Comparison of ENCODE assay signal across 18 cellular contexts in genomic region chr1:175774921-175775320, GRCh38. TPM values are rescaled to one million over a fixed set of nuclear protein-coding genes. Genes with fewer than 3 reads are reported as not detected.
DNase-seq lines count a peak whose midpoint lies in the region; ATAC-seq, FAIRE-seq and TF ChIP-seq lines count a peak whose summit lies in the region.
"Had no signal": no experiment of that assay in that cellular context is flagged by ENCODE, and none has a peak within 500 bp of the region (broad histone marks: within the 10 kb centered on the region; RNA-seq: fewer than 3 reads in every experiment).

No MANE protein-coding gene starts in this region.

- no peak overlapping the region for H4K8ac ChIP-seq in mesenchymal stem cell (ENCODE audit: low read length)

- no peak overlapping the region for H3K4me2 ChIP-seq in HepG2 (ENCODE audit: low read depth, low read length)
- no peak overlapping the region for H3K4me2 ChIP-seq in mesenchymal stem cell (ENCODE audit: low read length, poor library complexity, severe bottlenecking)

- H3K4me1 ChIP-seq in HepG2 (ENCODE audit: insufficient read depth, low read length) (no peaks in the 10 kb centered on the region), right lobe of liver (no peaks in the 10 kb centered on the region), mesenchymal stem cell (ENCODE audit: control insufficient read depth, insufficient read depth, low read depth, low read length) (no peaks in the 10 kb centered on the region), prostate gland (replicated peaks) (no peaks in the 10 kb centered on the region)

- no peak for FAIRE-seq in HepG2 (lab: Jason Lieb, UNC)
- FAIRE-seq: H54 had no signal

- H3K4me3 ChIP-seq in HepG2 (replicated peaks in 1 of 3; ENCODE audit: insufficient read depth in 1 of 3, low read depth in 2 of 3, low read length in 3 of 3) = no peak overlapping the region
- no peak overlapping the region for H3K4me3 ChIP-seq in right lobe of liver
- H3K4me3 ChIP-seq in mesenchymal stem cell (ENCODE audit: insufficient read depth in 1 of 2, low read depth in 1 of 2, low read length in 2 of 2) = no peak overlapping the region
- no peak overlapping the region for H3K4me3 ChIP-seq in prostate gland

- no peak overlapping the region for H2BK12ac ChIP-seq in mesenchymal stem cell (ENCODE audit: low read length in 2 of 2)

- TF ChIP-seq EP300 in HepG2 (IDR thresholded peaks at IDR 0.05; ENCODE audit: low read depth in 2 of 2, low read length in 2 of 2) (no peak), HepG2 (CRISPR knock-in tag; IDR thresholded peaks at IDR 0.05; ENCODE audit: borderline replicate concordance) (no peak)

- H2BK5ac ChIP-seq in mesenchymal stem cell (ENCODE audit: low read depth, low read length, poor library complexity, severe bottlenecking) = no peak overlapping the region

- TF ChIP-seq POLR2A in HepG2 (IDR thresholded peaks at IDR 0.05; ENCODE audit: insufficient read depth in 1 of 2, low read depth in 2 of 2, low read length in 2 of 2) (no peak), right lobe of liver (IDR thresholded peaks at IDR 0.05) (no peak), prostate gland (IDR thresholded peaks at IDR 0.05) (no peak)

- no peaks in the 10 kb centered on the region for H3K36me3 ChIP-seq in HepG2 (replicated peaks in 1 of 2; ENCODE audit: control insufficient read depth in 1 of 2, insufficient read depth in 2 of 2, low read length in 2 of 2)
- H3K36me3 ChIP-seq in right lobe of liver = no peaks in the 10 kb centered on the region
- no peaks in the 10 kb centered on the region for H3K36me3 ChIP-seq in mesenchymal stem cell (ENCODE audit: control insufficient read depth in 1 of 2, insufficient read depth in 2 of 2, low read depth in 1 of 2, low read length in 2 of 2)
- H3K36me3 ChIP-seq in prostate gland = no peaks in the 10 kb centered on the region

- H4K91ac ChIP-seq in mesenchymal stem cell (ENCODE audit: low read length) = peak overlapping the region; percentile 39

- no peak for TF ChIP-seq RAD21 in HepG2 (CRISPR knock-in tag; IDR thresholded peaks at IDR 0.05)

- no peak overlapping the region for H3K27ac Mint-ChIP-seq in WTC11
- H3K27ac Mint-ChIP-seq: CD14-positive monocyte; CD8-positive, alpha-beta T cell had no signal

- WGBS in HepG2 (ENCODE audit: low lambda C conversion rate) = no CpG with 5 or more reads among the region's 3 CpGs
- no CpG with 5 or more reads among the region's 3 CpGs for whole genome bisulfite sequencing in right lobe of liver (ENCODE audit: insufficient coverage, low coverage, low lambda C conversion rate, missing lambda C conversion rate)
- WGBS in mesenchymal stem cell = 90% methylated on average over 3 of the region's 3 CpGs
- 77% methylated on average over 3 of the region's 3 CpGs for WGBS in prostate gland

- CTCF ChIA-PET in HepG2 (lab: Yijun Ruan, JAX; ENCODE audit: low intra/inter-chr PET ratio, low total read pairs) = no interaction called here
- CTCF ChIA-PET in WTC11 (lab: Charles Lee) = no interaction called here

- H3K4me1 Mint-ChIP-seq in WTC11 = no peaks in the 10 kb centered on the region
- H3K4me1 Mint-ChIP-seq: CD14-positive monocyte had no signal

- H3K9me3 ChIP-seq in HepG2 (ENCODE audit: low read length) (no peaks in the 10 kb centered on the region), right lobe of liver (no peaks in the 10 kb centered on the region), mesenchymal stem cell (ENCODE audit: control insufficient read depth, low read length) (no peaks in the 10 kb centered on the region), prostate gland (no peaks in the 10 kb centered on the region)

- H3K79me2 ChIP-seq in HepG2 (ENCODE audit: insufficient read depth, low read length) = no peaks in the 10 kb centered on the region

- no peak overlapping the region for H2BK15ac ChIP-seq in mesenchymal stem cell (ENCODE audit: low read depth, poor library complexity, severe bottlenecking)

- H3K18ac ChIP-seq in mesenchymal stem cell (ENCODE audit: low read depth in 1 of 2, low read length in 2 of 2) = no peak overlapping the region

- H4K20me1 ChIP-seq in HepG2 (ENCODE audit: insufficient read depth, low read length) = no peaks in the 10 kb centered on the region

- peak overlapping the region in 1 of 2 experiments; percentile 76 for H3K14ac ChIP-seq in mesenchymal stem cell (ENCODE audit: low read length in 2 of 2)

- intact Hi-C loops in HepG2 (cut with micrococcal nuclease; ENCODE audit: unreplicated experiment) = no loop called here
- intact Hi-C loops in right lobe of liver (cut with DNase I) = no loop called here
- intact Hi-C loops in prostate gland (cut with DNase I) = no loop called here
- intact Hi-C loops in Right ventricle myocardium inferior (cut with DNase I) = no loop called here

- H3K9ac ChIP-seq in HepG2 (ENCODE audit: insufficient read depth, low read depth, low read length) (no peak overlapping the region), mesenchymal stem cell (ENCODE audit: low read length) (no peak overlapping the region)

- no peaks in the 10 kb centered on the region for H3K36me3 Mint-ChIP-seq in WTC11
- H3K36me3 Mint-ChIP-seq: CD14-positive monocyte; CD8-positive, alpha-beta T cell had no signal

- H3K27me3 ChIP-seq in HepG2 (ENCODE audit: control insufficient read depth in 1 of 2, insufficient read depth in 2 of 2, low read length in 2 of 2) (no peaks in the 10 kb centered on the region), right lobe of liver (no peaks in the 10 kb centered on the region), mesenchymal stem cell (ENCODE audit: control insufficient read depth in 1 of 2, insufficient read depth in 1 of 2, low read length in 2 of 2) (no peaks in the 10 kb centered on the region), prostate gland (replicated peaks; ENCODE audit: insufficient read depth) (no peaks in the 10 kb centered on the region)

- POLR2A ChIA-PET in HepG2 (lab: Yijun Ruan, JAX) = no interaction called here
- POLR2A ChIA-PET in WTC11 (lab: Charles Lee) = no interaction called here

- in situ Hi-C loops in HepG2 (cut with HindIII; ENCODE audit: extremely low pct_ligation_motif_present, low pct_unique_long_range_greater_than_20kb) = no loop called here

- H3K27ac ChIP-seq in HepG2 (ENCODE audit: extremely low read length, insufficient read depth, low read length) (no peak overlapping the region), right lobe of liver (no peak overlapping the region), mesenchymal stem cell (ENCODE audit: low read length, poor library complexity, severe bottlenecking) (no peak overlapping the region), prostate gland (no peak overlapping the region)
- H3K27ac ChIP-seq: 22Rv1 had no signal

- no TSS peak for BruUV-seq in HepG2 (replicated peaks; lab: Mats Ljungman, UMichigan)

- no peaks in the 10 kb centered on the region for H3K9me3 Mint-ChIP-seq in WTC11
- H3K9me3 Mint-ChIP-seq: CD8-positive, alpha-beta T cell had no signal

- no peak overlapping the region for H3K4ac ChIP-seq in mesenchymal stem cell (ENCODE audit: low read depth in 1 of 2, low read length in 2 of 2)

- H3K79me1 ChIP-seq in mesenchymal stem cell (replicated peaks; ENCODE audit: low read length, poor library complexity, severe bottlenecking) = no peaks in the 10 kb centered on the region

- DNase-seq in HepG2 (ENCODE audit: low spot score) (no peak), right lobe of liver (no peak), WTC11 (ENCODE audit: low spot score) (peak; percentile 25), mesenchymal stem cell (no peak), prostate gland (ENCODE audit: low spot score) (no peak), Right ventricle myocardium inferior (ENCODE audit: missing footprints) (no peak), EL (no peak), SHP77 treated with DMSO at 0.1 percent for 48 hours (lab: John Stamatoyannopoulos, UW) (no peak)
- DNase-seq: CD8-positive, alpha-beta T cell; COR-L47; DND-41; GF-D8 had no signal

- TF ChIP-seq CTCF in HepG2 (CRISPR knock-in tag; IDR thresholded peaks at IDR 0.05) = no peak
- TF ChIP-seq CTCF in right lobe of liver (IDR thresholded peaks at IDR 0.05) = no peak
- TF ChIP-seq CTCF in WTC11 (IDR thresholded peaks at IDR 0.05) = no peak
- TF ChIP-seq CTCF in prostate gland (IDR thresholded peaks at IDR 0.05) = no peak

- ATAC-seq in HepG2 (peak; percentile 33; the same call in 1 of the 3 replicates), right lobe of liver (no peak), WTC11 (peak; percentile 53), Right ventricle myocardium inferior (no peak)
- ATAC-seq: CD8-positive, alpha-beta T cell had no signal

- H2AK5ac ChIP-seq in mesenchymal stem cell (ENCODE audit: low read length, severe bottlenecking) = no peak overlapping the region

- no peak overlapping the region for H2BK120ac ChIP-seq in mesenchymal stem cell (ENCODE audit: low read depth, low read length)

- peaks cover 16% of the 10 kb centered on the region for H3K27me3 Mint-ChIP-seq in WTC11 (ENCODE audit: low read depth)

- H2AFZ ChIP-seq in HepG2 (ENCODE audit: low read length) = no peak overlapping the region
- no peak overlapping the region for H2AFZ ChIP-seq in mesenchymal stem cell (ENCODE audit: low read depth, low read length)

- H3K4me3 Mint-ChIP-seq in WTC11 = no peak overlapping the region
- H3K4me3 Mint-ChIP-seq: CD14-positive monocyte; CD8-positive, alpha-beta T cell had no signal

- no peak overlapping the region for H3K23ac ChIP-seq in mesenchymal stem cell (ENCODE audit: low read length in 2 of 2)

RNA-seq across cellular contexts. Expression of gene TNR, which starts 31.5 kb away (rescaled TPM):
- not detected in 2 replicates for total RNA-seq in HepG2 (2016; rRNA removed; fragmentation: Illumina TruSeq; extraction: Trizol)
- total RNA-seq in HepG2 (2016; cell fraction: cytosol; rRNA removed; fragmentation: Illumina TruSeq; extraction: Trizol; ENCODE audit: low read depth) = not detected in 2 replicates
- not detected in 2 replicates for total RNA-seq in HepG2 (2016; cell fraction: insoluble cytoplasmic fraction; rRNA removed; fragmentation: Illumina TruSeq; extraction: Trizol)
- not detected in 2 replicates for total RNA-seq in HepG2 (2016; cell fraction: membrane; rRNA removed; fragmentation: Illumina TruSeq; extraction: Trizol)
- total RNA-seq in HepG2 (2016; cell fraction: nucleus; rRNA removed; fragmentation: Illumina TruSeq; extraction: Trizol) = not detected in 2 replicates
- not detected in 2 replicates for polyA plus RNA-seq in HepG2 (2011; rRNA removed)
- not detected in 2 replicates for polyA plus RNA-seq in HepG2 (2011; cell fraction: cytosol; rRNA removed)
- not detected in 2 replicates for polyA plus RNA-seq in HepG2 (2011; cell fraction: nucleus; rRNA removed)
- not detected in 2 replicates for polyA plus RNA-seq in HepG2 (2012)
- not detected in 2 replicates for polyA plus RNA-seq in HepG2 (2016; cell fraction: cytosol; fragmentation: Illumina TruSeq; extraction: Trizol; ENCODE audit: low read depth)
- not detected in 2 replicates for polyA plus RNA-seq in HepG2 (2016; cell fraction: insoluble cytoplasmic fraction; fragmentation: Illumina TruSeq; extraction: Trizol; ENCODE audit: low read depth)
- not detected in 2 replicates for polyA plus RNA-seq in HepG2 (2016; cell fraction: membrane; fragmentation: Illumina TruSeq; extraction: Trizol; ENCODE audit: low read depth)
- not detected in 2 replicates for polyA plus RNA-seq in HepG2 (2016; cell fraction: nucleus; fragmentation: Illumina TruSeq; extraction: Trizol; ENCODE audit: insufficient read depth, low read depth)
- not detected in 2 replicates for polyA minus RNA-seq in HepG2 (2011; rRNA and poly(A)+ RNA removed; ENCODE audit: low replicate concordance)
- not detected in 2 replicates for polyA minus RNA-seq in HepG2 (2011; cell fraction: cytosol; rRNA and poly(A)+ RNA removed)
- polyA minus RNA-seq in HepG2 (2011; cell fraction: nucleus; rRNA and poly(A)+ RNA removed) = not detected in 2 replicates
- under 1 TPM in 3 of 6 experiments, not detected in 3; 0.05 to 0.16 (median 0.07) TPM for total RNA-seq in right lobe of liver
- total RNA-seq in WTC11 (2021) = 0.02 TPM in 2 of 3 replicates, not detected in the other
- polyA plus RNA-seq in mesenchymal stem cell (2013, experiment 1 of 2) = 0.10 TPM
- polyA plus RNA-seq in mesenchymal stem cell (2013, experiment 2 of 2) = 0.10 TPM
- total RNA-seq in prostate gland = not detected
- total RNA-seq in Right ventricle myocardium inferior = not detected
- total RNA-seq: A673; CD8-positive, alpha-beta T cell; HT1080 had no signal
- polyA plus RNA-seq: BJ, CD14-positive monocyte had no signal

Comparison
In these comparisons a context has a peak if more than half of its experiments do, and no peak if none do; other contexts are left out.
1. ATAC-seq: peak in HepG2 (single experiment) and WTC11 (single experiment); none in right lobe of liver (0 of 4) and Right ventricle myocardium inferior (single experiment).